ENCODE assay signal across 24 cellular contexts in the genomic region with DNA sequence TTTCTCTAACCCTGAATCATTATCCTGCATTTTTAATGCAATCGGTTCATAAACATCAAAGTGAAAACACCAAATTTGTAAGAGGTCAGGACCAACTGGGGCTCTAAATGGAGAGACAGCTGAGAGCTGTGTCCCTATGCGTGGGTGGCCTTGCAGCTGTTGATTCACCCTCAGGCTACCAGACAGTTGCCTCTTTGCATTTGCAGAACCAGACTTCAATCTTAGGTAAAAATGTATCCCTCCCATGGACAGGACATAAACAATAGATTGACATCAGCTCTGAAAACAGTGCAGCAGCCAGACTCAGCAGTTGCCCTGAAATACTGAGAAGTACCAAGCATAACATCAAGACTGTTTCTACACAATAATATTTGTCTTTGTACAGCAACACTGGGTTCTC. TPM values are rescaled to one million over a fixed set of nuclear protein-coding genes. Genes with fewer than 3 reads are reported as not detected.
A peak's percentile ranks its signal among the peaks of the same experiment; 100 is the strongest.
DNase-seq lines count a peak whose midpoint lies in the region; ATAC-seq, FAIRE-seq and TF ChIP-seq lines count a peak whose summit lies in the region.
"Had no signal": no experiment of that assay in that cellular context is flagged by ENCODE, and none has a peak within 500 bp of the region (broad histone marks: within the 10 kb centered on the region; RNA-seq: fewer than 3 reads in every experiment).

No MANE protein-coding gene starts in this region.

- no peak overlapping the region for H3K9ac ChIP-seq in mesenchymal stem cell (ENCODE audit: low read length)

- intact Hi-C loops in left cardiac atrium (cut with DNase I), result loop anchor here in 1 of 2 donors (5.0 to 10.0 kb wide), 4 partner anchors 1078 to 1476 kb away; no protein-coding TSS in a partner anchor

- ATAC-seq in HG02852 (IDR thresholded peaks at IDR 0.05; ENCODE audit: unreplicated experiment), result peak; percentile 85
- no peak for ATAC-seq in GM19452 (IDR thresholded peaks at IDR 0.05; ENCODE audit: unreplicated experiment)
- ATAC-seq in left cardiac atrium, result no peak
- ATAC-seq: esophagus mucosa, sciatic nerve had no signal

- no peak overlapping the region for H2BK5ac ChIP-seq in mesenchymal stem cell (ENCODE audit: low read depth, low read length, poor library complexity, severe bottlenecking)

- H3K4me3 Mint-ChIP-seq in immature natural killer cell, result no peak overlapping the region
- H3K4me3 Mint-ChIP-seq: activated CD4-positive, alpha-beta T cell treated with anti-CD3 and anti-CD28 coated beads, Interleukin-2, amount 10 ng/mL, durations not matched to agents 24 days and 14 days; activated naive CD4-positive, alpha-beta T cell treated with anti-CD3 and anti-CD28 coated beads, Interleukin-2, amount 10 ng/mL, durations not matched to agents 7 days and 5 days; HFFc6 had no signal

- H3K4ac ChIP-seq in mesenchymal stem cell (ENCODE audit: low read depth in 1 of 2, low read length in 2 of 2), result no peak overlapping the region

- no peak overlapping the region for H3K27ac ChIP-seq in mesenchymal stem cell (ENCODE audit: low read length, poor library complexity, severe bottlenecking)
- H3K27ac ChIP-seq: HL-60, neutrophil had no signal

- peak; percentile 38 for FAIRE-seq in GM12892 (lab: Jason Lieb, UNC)

- H3K36me3 ChIP-seq in mesenchymal stem cell (ENCODE audit: control insufficient read depth in 1 of 2, insufficient read depth in 2 of 2, low read depth in 1 of 2, low read length in 2 of 2), result no peaks in the 10 kb centered on the region
- H3K36me3 ChIP-seq: neutrophil had no signal

- no peaks in the 10 kb centered on the region for H3K27me3 ChIP-seq in mesenchymal stem cell (ENCODE audit: control insufficient read depth in 1 of 2, insufficient read depth in 1 of 2, low read length in 2 of 2)
- H3K27me3 ChIP-seq: neutrophil had no signal

- no peaks in the 10 kb centered on the region for H3K27me3 Mint-ChIP-seq in immature natural killer cell (ENCODE audit: low read depth in 3 of 3)
- H3K27me3 Mint-ChIP-seq: activated naive CD4-positive, alpha-beta T cell treated with anti-CD3 and anti-CD28 coated beads, Interleukin-2, amount 10 ng/mL, durations not matched to agents 7 days and 5 days had no signal

- H2AFZ ChIP-seq in mesenchymal stem cell (ENCODE audit: low read depth, low read length), result no peak overlapping the region

- no peaks in the 10 kb centered on the region for H3K4me1 Mint-ChIP-seq in immature natural killer cell
- H3K4me1 Mint-ChIP-seq: activated CD4-positive, alpha-beta T cell treated with anti-CD3 and anti-CD28 coated beads, Interleukin-2, amount 10 ng/mL, durations not matched to agents 24 days and 14 days; activated naive CD4-positive, alpha-beta T cell treated with anti-CD3 and anti-CD28 coated beads, Interleukin-2, amount 10 ng/mL, durations not matched to agents 7 days and 5 days had no signal

- TF ChIP-seq POLR2A in GM12892 (IDR thresholded peaks at IDR 0.05; ENCODE audit: low read depth, low read length), result no peak

- no peak overlapping the region for H3K23ac ChIP-seq in mesenchymal stem cell (ENCODE audit: low read length in 2 of 2)

- no peak overlapping the region for H3K14ac ChIP-seq in mesenchymal stem cell (ENCODE audit: low read length in 2 of 2)

- peak overlapping the region; percentile 19 for H3K4me2 ChIP-seq in mesenchymal stem cell (ENCODE audit: low read length, poor library complexity, severe bottlenecking)

- no peak overlapping the region for H2BK120ac ChIP-seq in mesenchymal stem cell (ENCODE audit: low read depth, low read length)

- 90% methylated on average over 2 of the region's 2 CpGs for WGBS in mesenchymal stem cell

- DNase-seq in GM12892 (ENCODE audit: insufficient read length) (no peak), mesenchymal stem cell (no peak), immature natural killer cell (no peak), SK-N-DZ (ENCODE audit: low spot score) (no peak), left cardiac atrium (no peak)
- DNase-seq: activated CD4-positive, alpha-beta T cell treated with anti-CD3 and anti-CD28 coated beads, Interleukin-2, amount 10 ng/mL, durations not matched to agents 24 days and 14 days; activated naive CD4-positive, alpha-beta T cell treated with anti-CD3 and anti-CD28 coated beads, Interleukin-2, amount 10 ng/mL, durations not matched to agents 7 days and 5 days; activated T-cell treated with anti-CD3 and anti-CD28 coated beads for 4 hours; GDM1; head of caudate nucleus; HFFc6; KG1; midbrain; NCI-H1105 treated with DMSO at 0.1 percent for 48 hours; NCI-H2227 treated with DMSO at 0.1 percent for 48 hours; stimulated activated CD4-positive, alpha-beta T cell treated with anti-CD3 and anti-CD28 coated beads, Interleukin-4, amount 100 ng/mL, for 1 hour; substantia nigra had no signal

- H4K8ac ChIP-seq in mesenchymal stem cell (ENCODE audit: low read length), result no peak overlapping the region

- peaks cover 7 to 16% (median 12%) of the 10 kb centered on the region in 3 donors for H3K36me3 Mint-ChIP-seq in immature natural killer cell

- H3K9me3 Mint-ChIP-seq in immature natural killer cell, result no peaks in the 10 kb centered on the region
- H3K9me3 Mint-ChIP-seq: activated CD4-positive, alpha-beta T cell treated with anti-CD3 and anti-CD28 coated beads, Interleukin-2, amount 10 ng/mL, durations not matched to agents 24 days and 14 days; activated naive CD4-positive, alpha-beta T cell treated with anti-CD3 and anti-CD28 coated beads, Interleukin-2, amount 10 ng/mL, durations not matched to agents 7 days and 5 days; HFFc6 had no signal

- peak overlapping the region in 1 of 2 experiments; percentile 33 for H2BK12ac ChIP-seq in mesenchymal stem cell (ENCODE audit: low read length in 2 of 2)

- H2BK15ac ChIP-seq in mesenchymal stem cell (ENCODE audit: low read depth, poor library complexity, severe bottlenecking), result no peak overlapping the region

- H2AK5ac ChIP-seq in mesenchymal stem cell (ENCODE audit: low read length, severe bottlenecking), result no peak overlapping the region

- no peak overlapping the region for H3K18ac ChIP-seq in mesenchymal stem cell (ENCODE audit: low read depth in 1 of 2, low read length in 2 of 2)

- H3K4me3 ChIP-seq in mesenchymal stem cell (ENCODE audit: insufficient read depth in 1 of 2, low read depth in 1 of 2, low read length in 2 of 2), result no peak overlapping the region

- H3K9me3 ChIP-seq in mesenchymal stem cell (ENCODE audit: control insufficient read depth, low read length), result no peaks in the 10 kb centered on the region
- H3K9me3 ChIP-seq: neutrophil had no signal

- no peak overlapping the region for H3K27ac Mint-ChIP-seq in immature natural killer cell
- H3K27ac Mint-ChIP-seq: activated CD4-positive, alpha-beta T cell treated with anti-CD3 and anti-CD28 coated beads, Interleukin-2, amount 10 ng/mL, durations not matched to agents 24 days and 14 days; activated naive CD4-positive, alpha-beta T cell treated with anti-CD3 and anti-CD28 coated beads, Interleukin-2, amount 10 ng/mL, durations not matched to agents 7 days and 5 days; HFFc6 had no signal

- no peaks in the 10 kb centered on the region for H3K79me1 ChIP-seq in mesenchymal stem cell (replicated peaks; ENCODE audit: low read length, poor library complexity, severe bottlenecking)

- H4K91ac ChIP-seq in mesenchymal stem cell (ENCODE audit: low read length), result no peak overlapping the region

- H3K4me1 ChIP-seq in mesenchymal stem cell (ENCODE audit: control insufficient read depth, insufficient read depth, low read depth, low read length), result peaks cover 1% of the 10 kb centered on the region

TF ChIP-seq in PFSK-1, 5 proteins besides CTCF, POLR2A, EP300 and RAD21:
- TF ChIP-seq FOXP2 (optimal IDR thresholded peaks at IDR 0.05; ENCODE audit: borderline replicate concordance, extremely low read depth, extremely low read length, insufficient read depth), result peak; percentile 39
- no peak for TF ChIP-seq POLR2AphosphoS5 (IDR thresholded peaks at IDR 0.05; ENCODE audit: low read depth, low read length)

RNA-seq across cellular contexts. Expression of a gene that starts 8.8 kb away (rescaled TPM):
- polyA plus RNA-seq in GM12892 (2012; ENCODE audit: missing spikeins), result not detected
- 1.1 TPM for polyA plus RNA-seq in PFSK-1 (2012; ENCODE audit: insufficient read length, low read depth)
- polyA plus RNA-seq in mesenchymal stem cell (2013, experiment 1 of 2), result 23.5 TPM
- 23.9 TPM for polyA plus RNA-seq in mesenchymal stem cell (2013, experiment 2 of 2)
- polyA plus RNA-seq in immature natural killer cell, result under 1 TPM in 1 of 3 donors, not detected in 2; 0.07 TPM
- 0.13 and 0.71 TPM in 2 replicates for polyA plus RNA-seq in SK-N-DZ (2014; cell fraction: cytosol; rRNA removed)
- polyA plus RNA-seq in SK-N-DZ (2014; cell fraction: nucleus; rRNA removed), result 0.57 and 0.65 TPM in 2 replicates
- total RNA-seq in left cardiac atrium, result 1 to 10 TPM; 2.7 to 4.0 TPM
- total RNA-seq: activated CD4-positive, alpha-beta T cell treated with anti-CD3 and anti-CD28 coated beads, Interleukin-2, amount 10 ng/mL, durations not matched to agents 24 days and 14 days had no signal

RNA-seq across cellular contexts. Expression of a gene that starts 51.3 kb away (rescaled TPM):
- polyA plus RNA-seq in GM12892 (2012; ENCODE audit: missing spikeins), result 11.3 TPM
- polyA plus RNA-seq in PFSK-1 (2012; ENCODE audit: insufficient read length, low read depth), result 7.9 TPM
- polyA plus RNA-seq in mesenchymal stem cell (2013, experiment 1 of 2), result 40.0 TPM
- polyA plus RNA-seq in mesenchymal stem cell (2013, experiment 2 of 2), result 36.7 TPM
- polyA plus RNA-seq in immature natural killer cell, result 10 to 100 TPM in 2 of 3 donors, 1 to 10 TPM in 1; 6.4 to 12.8 (median 10.3) TPM
- 9.7 and 21.6 TPM in 2 replicates for polyA plus RNA-seq in SK-N-DZ (2014; cell fraction: cytosol; rRNA removed)
- polyA plus RNA-seq in SK-N-DZ (2014; cell fraction: nucleus; rRNA removed), result 3.1 and 5.0 TPM in 2 replicates
- 10 to 100 TPM; 18.5 to 25.0 TPM for total RNA-seq in left cardiac atrium
